22 cellular contexts compared by ENCODE assay signal in genomic region chr13:39341238-39341637, GRCh38.
"Had no signal": no experiment of that assay in that cellular context is flagged by ENCODE, and none has a peak within 500 bp of the region (broad histone marks: within the 10 kb centered on the region; RNA-seq: fewer than 3 reads in every experiment).

No MANE protein-coding gene starts in this region.

- H3K27ac Mint-ChIP-seq: activated CD4-positive, alpha-beta memory T cell treated with anti-CD3 and anti-CD28 coated beads for 36 hours; activated naive CD8-positive, alpha-beta T cell treated with anti-CD3 and anti-CD28 coated beads, Interleukin-2, amount 50 U/mL, for 24 hours; activated T-cell treated with anti-CD3 and anti-CD28 coated beads, Interleukin-2, amount 50 U/mL, for 72 hours; natural killer cell; stimulated activated memory B cell treated with anti-CD40 and anti-IgM and Interleukin-4, amounts not matched to agents 10 μg/mL and 1 μg/mL and 100 μg/mL, for 72 hours had no signal

- H3K4me3 ChIP-seq: coronary artery, esophagus muscularis mucosa, gastrocnemius medialis, left ventricle myocardium inferior, stomach, suprapubic skin, tibial nerve had no signal

- H3K79me2 ChIP-seq: parathyroid adenoma had no signal

- H3K4me1 Mint-ChIP-seq: activated naive CD8-positive, alpha-beta T cell treated with anti-CD3 and anti-CD28 coated beads, Interleukin-2, amount 50 U/mL, for 24 hours; natural killer cell; stimulated activated memory B cell treated with anti-CD40 and anti-IgM and Interleukin-4, amounts not matched to agents 10 μg/mL and 1 μg/mL and 100 μg/mL, for 72 hours had no signal

- H3K27ac ChIP-seq: coronary artery, esophagus muscularis mucosa, gastrocnemius medialis, left ventricle myocardium inferior, parathyroid adenoma, stomach, suprapubic skin, tibial nerve had no signal

- H3K9me3 ChIP-seq: esophagus muscularis mucosa, gastrocnemius medialis, left ventricle myocardium inferior, stomach, suprapubic skin, tibial nerve had no signal

- ATAC-seq: activated naive CD8-positive, alpha-beta T cell treated with anti-CD3 and anti-CD28 coated beads, Interleukin-2, amount 50 U/mL, for 24 hours; activated T-cell treated with anti-CD3 and anti-CD28 coated beads, Interleukin-2, amount 50 U/mL, for 72 hours; gastrocnemius medialis; natural killer cell; sciatic nerve; stimulated activated memory B cell treated with anti-CD40 and anti-IgM and Interleukin-4, amounts not matched to agents 10 μg/mL and 1 μg/mL and 100 μg/mL, for 72 hours had no signal

- H3K36me3 ChIP-seq: gastrocnemius medialis, stomach, suprapubic skin had no signal

- H3K4me3 Mint-ChIP-seq: activated CD4-positive, alpha-beta memory T cell treated with anti-CD3 and anti-CD28 coated beads for 36 hours; activated naive CD8-positive, alpha-beta T cell treated with anti-CD3 and anti-CD28 coated beads, Interleukin-2, amount 50 U/mL, for 24 hours; activated T-cell treated with anti-CD3 and anti-CD28 coated beads, Interleukin-2, amount 50 U/mL, for 72 hours; natural killer cell; stimulated activated memory B cell treated with anti-CD40 and anti-IgM and Interleukin-4, amounts not matched to agents 10 μg/mL and 1 μg/mL and 100 μg/mL, for 72 hours had no signal

- H3K27me3 Mint-ChIP-seq: activated CD4-positive, alpha-beta memory T cell treated with anti-CD3 and anti-CD28 coated beads for 36 hours; stimulated activated memory B cell treated with anti-CD40 and anti-IgM and Interleukin-4, amounts not matched to agents 10 μg/mL and 1 μg/mL and 100 μg/mL, for 72 hours had no signal

- DNase-seq: activated CD4-positive, alpha-beta memory T cell treated with anti-CD3 and anti-CD28 coated beads for 36 hours; activated CD4-positive, alpha-beta T cell treated with anti-CD3 and anti-CD28 coated beads for 48 hours; activated effector memory CD4-positive, alpha-beta T cell treated with Interleukin-2 at 50 U/mL for 16 hours; activated naive CD4-positive, alpha-beta T cell treated with anti-CD3 and anti-CD28 coated beads, Interleukin-2, amount 50 U/mL, for 16 hours; activated naive CD8-positive, alpha-beta T cell treated with anti-CD3 and anti-CD28 coated beads, Interleukin-2, amount 50 U/mL, for 24 hours; activated T-cell treated with anti-CD3 and anti-CD28 coated beads, Interleukin-2, amount 50 U/mL, for 72 hours; cerebellar nuclear complex; gastrocnemius medialis; hippocampal formation; left ventricle myocardium inferior; natural killer cell; small intestine; stimulated activated CD4-positive, alpha-beta T cell treated with anti-CD3 and anti-CD28 coated beads, Interleukin-2, amount 100 ng/mL, for 24 hours; stomach; T-helper 9 cell had no signal

- H3K4me1 ChIP-seq: gastrocnemius medialis, parathyroid adenoma, stomach, suprapubic skin, tibial nerve had no signal

- H3K27me3 ChIP-seq: esophagus muscularis mucosa, gastrocnemius medialis, stomach, suprapubic skin, tibial nerve had no signal

- H3K9ac ChIP-seq: parathyroid adenoma had no signal

- H2AFZ ChIP-seq: parathyroid adenoma had no signal

- H3K36me3 Mint-ChIP-seq: activated CD4-positive, alpha-beta memory T cell treated with anti-CD3 and anti-CD28 coated beads for 36 hours; natural killer cell; stimulated activated memory B cell treated with anti-CD40 and anti-IgM and Interleukin-4, amounts not matched to agents 10 μg/mL and 1 μg/mL and 100 μg/mL, for 72 hours had no signal

- H3K9me3 Mint-ChIP-seq: activated CD4-positive, alpha-beta memory T cell treated with anti-CD3 and anti-CD28 coated beads for 36 hours; activated naive CD8-positive, alpha-beta T cell treated with anti-CD3 and anti-CD28 coated beads, Interleukin-2, amount 50 U/mL, for 24 hours; activated T-cell treated with anti-CD3 and anti-CD28 coated beads, Interleukin-2, amount 50 U/mL, for 72 hours; stimulated activated memory B cell treated with anti-CD40 and anti-IgM and Interleukin-4, amounts not matched to agents 10 μg/mL and 1 μg/mL and 100 μg/mL, for 72 hours had no signal
